Comparison of ENCODE assay signal across 1 cellular context in the genomic region with DNA sequence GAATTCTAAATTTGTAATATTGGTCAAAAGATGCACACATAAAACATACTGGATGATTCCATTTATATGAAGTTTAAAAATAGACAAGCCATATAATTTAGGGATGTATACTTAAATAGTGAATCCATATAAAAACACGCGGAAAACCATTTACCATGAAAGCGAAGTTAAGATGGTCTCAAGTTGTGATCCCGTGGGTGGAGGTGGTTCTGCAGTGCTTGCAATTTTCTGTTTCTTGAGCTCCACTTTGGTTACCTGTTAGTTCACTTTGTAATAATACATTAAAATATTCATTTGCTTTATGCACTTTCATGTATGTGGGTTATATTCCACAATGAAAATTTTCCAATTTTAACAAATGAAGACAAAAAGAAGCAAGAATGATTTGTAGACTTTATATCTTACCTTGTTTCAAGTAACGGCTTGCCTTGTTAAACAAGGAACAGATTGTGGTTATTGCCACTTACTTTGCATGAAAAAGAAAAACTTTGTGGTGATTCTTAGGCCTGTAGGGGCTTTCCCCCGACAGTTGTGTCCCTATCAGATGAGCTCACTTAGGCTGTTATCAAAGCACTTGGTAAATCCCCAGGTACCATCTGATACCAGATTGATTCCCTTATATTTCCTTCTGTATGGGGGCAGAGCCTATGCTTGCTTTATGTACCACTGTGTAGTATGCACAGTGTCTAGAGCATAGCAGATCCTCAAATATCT.
TF ChIP-seq lines count a peak whose summit lies in the region.

No MANE protein-coding gene starts in this region.

TF ChIP-seq in HepG2, 621 proteins besides CTCF, POLR2A, EP300 and RAD21 (continued from another document):
- TF ChIP-seq, protein P1, sequence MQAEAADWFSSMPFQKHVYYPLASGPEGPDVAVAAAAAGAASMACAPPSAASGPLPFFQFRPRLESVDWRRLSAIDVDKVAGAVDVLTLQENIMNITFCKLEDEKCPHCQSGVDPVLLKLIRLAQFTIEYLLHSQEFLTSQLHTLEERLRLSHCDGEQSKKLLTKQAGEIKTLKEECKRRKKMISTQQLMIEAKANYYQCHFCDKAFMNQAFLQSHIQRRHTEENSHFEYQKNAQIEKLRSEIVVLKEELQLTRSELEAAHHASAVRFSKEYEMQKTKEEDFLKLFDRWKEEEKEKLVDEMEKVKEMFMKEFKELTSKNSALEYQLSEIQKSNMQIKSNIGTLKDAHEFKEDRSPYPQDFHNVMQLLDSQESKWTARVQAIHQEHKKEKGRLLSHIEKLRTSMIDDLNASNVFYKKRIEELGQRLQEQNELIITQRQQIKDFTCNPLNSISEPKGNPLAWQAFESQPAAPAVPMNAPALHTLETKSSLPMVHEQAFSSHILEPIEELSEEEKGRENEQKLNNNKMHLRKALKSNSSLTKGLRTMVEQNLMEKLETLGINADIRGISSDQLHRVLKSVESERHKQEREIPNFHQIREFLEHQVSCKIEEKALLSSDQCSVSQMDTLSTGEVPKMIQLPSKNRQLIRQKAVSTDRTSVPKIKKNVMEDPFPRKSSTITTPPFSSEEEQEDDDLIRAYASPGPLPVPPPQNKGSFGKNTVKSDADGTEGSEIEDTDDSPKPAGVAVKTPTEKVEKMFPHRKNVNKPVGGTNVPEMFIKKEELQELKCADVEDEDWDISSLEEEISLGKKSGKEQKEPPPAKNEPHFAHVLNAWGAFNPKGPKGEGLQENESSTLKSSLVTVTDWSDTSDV (CRISPR knock-in tag; IDR thresholded peaks at IDR 0.05), result no peak
- no peak for TF ChIP-seq RCOR2 (CRISPR knock-in tag; IDR thresholded peaks at IDR 0.05)
- no peak for TF ChIP-seq U2AF2 (IDR thresholded peaks at IDR 0.05; ENCODE audit: low read depth, low read length)
- no peak for TF ChIP-seq MAZ (IDR thresholded peaks at IDR 0.05; ENCODE audit: borderline replicate concordance, low read depth, low read length)
- TF ChIP-seq MAZ (CRISPR knock-in tag; IDR thresholded peaks at IDR 0.05; ENCODE audit: low read depth), result no peak
- TF ChIP-seq TRIM24 (CRISPR knock-in tag; IDR thresholded peaks at IDR 0.05), result no peak
- no peak for TF ChIP-seq ZNF276 (CRISPR knock-in tag; IDR thresholded peaks at IDR 0.05; ENCODE audit: low read depth)
- no peak for TF ChIP-seq MTA3 (CRISPR knock-in tag; IDR thresholded peaks at IDR 0.05)
- TF ChIP-seq HNRNPUL1 (IDR thresholded peaks at IDR 0.05; ENCODE audit: low read depth, low read length), result no peak
- TF ChIP-seq ZNF782 (CRISPR knock-in tag; IDR thresholded peaks at IDR 0.05; ENCODE audit: borderline replicate concordance), result no peak
- TF ChIP-seq MAX (IDR thresholded peaks at IDR 0.05), result no peak
- no peak for TF ChIP-seq DMTF1 (CRISPR knock-in tag; IDR thresholded peaks at IDR 0.05)
- TF ChIP-seq, protein P2, sequence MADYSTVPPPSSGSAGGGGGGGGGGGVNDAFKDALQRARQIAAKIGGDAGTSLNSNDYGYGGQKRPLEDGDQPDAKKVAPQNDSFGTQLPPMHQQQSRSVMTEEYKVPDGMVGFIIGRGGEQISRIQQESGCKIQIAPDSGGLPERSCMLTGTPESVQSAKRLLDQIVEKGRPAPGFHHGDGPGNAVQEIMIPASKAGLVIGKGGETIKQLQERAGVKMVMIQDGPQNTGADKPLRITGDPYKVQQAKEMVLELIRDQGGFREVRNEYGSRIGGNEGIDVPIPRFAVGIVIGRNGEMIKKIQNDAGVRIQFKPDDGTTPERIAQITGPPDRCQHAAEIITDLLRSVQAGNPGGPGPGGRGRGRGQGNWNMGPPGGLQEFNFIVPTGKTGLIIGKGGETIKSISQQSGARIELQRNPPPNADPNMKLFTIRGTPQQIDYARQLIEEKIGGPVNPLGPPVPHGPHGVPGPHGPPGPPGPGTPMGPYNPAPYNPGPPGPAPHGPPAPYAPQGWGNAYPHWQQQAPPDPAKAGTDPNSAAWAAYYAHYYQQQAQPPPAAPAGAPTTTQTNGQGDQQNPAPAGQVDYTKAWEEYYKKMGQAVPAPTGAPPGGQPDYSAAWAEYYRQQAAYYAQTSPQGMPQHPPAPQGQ (CRISPR knock-in tag; IDR thresholded peaks at IDR 0.05; ENCODE audit: borderline replicate concordance), result no peak
- no peak for TF ChIP-seq ZSCAN20 (CRISPR knock-in tag; IDR thresholded peaks at IDR 0.05; ENCODE audit: borderline replicate concordance)
- TF ChIP-seq ZNF431 (CRISPR knock-in tag; IDR thresholded peaks at IDR 0.05; ENCODE audit: borderline replicate concordance, low read depth), result no peak
- no peak for TF ChIP-seq ZNF678 (CRISPR knock-in tag; IDR thresholded peaks at IDR 0.05)
- no peak for TF ChIP-seq MXD4 (CRISPR knock-in tag; IDR thresholded peaks at IDR 0.05)
- TF ChIP-seq MXD1 (CRISPR knock-in tag; IDR thresholded peaks at IDR 0.05), result no peak
